In genomic region chr17:78180508-78180907, GRCh38 we compare ENCODE assay signal across 15 cellular contexts. TPM values are rescaled to one million over a fixed set of nuclear protein-coding genes. Genes with fewer than 3 reads are reported as not detected.
A peak's percentile ranks its signal among the peaks of the same experiment; 100 is the strongest.
DNase-seq lines count a peak whose midpoint lies in the region; ATAC-seq and TF ChIP-seq lines count a peak whose summit lies in the region.
"Had no signal": no experiment of that assay in that cellular context is flagged by ENCODE, and none has a peak within 500 bp of the region (broad histone marks: within the 10 kb centered on the region; RNA-seq: fewer than 3 reads in every experiment).

No MANE protein-coding gene starts in this region.

- TF ChIP-seq POLR2A in testis (IDR thresholded peaks at IDR 0.05), result no peak

- H3K9me3 ChIP-seq in muscle layer of colon (ENCODE audit: low read length) (no peaks in the 10 kb centered on the region), testis (no peaks in the 10 kb centered on the region)

- no peak for TF ChIP-seq CTCF in testis (IDR thresholded peaks at IDR 0.05)

- no peak for ATAC-seq in activated T-cell treated with anti-CD3 and anti-CD28 coated beads, Interleukin-2, amount 50 U/mL, for 4 hours
- ATAC-seq in HG02938 (IDR thresholded peaks at IDR 0.05; ENCODE audit: unreplicated experiment), result no peak
- ATAC-seq: Panc1 had no signal

- no peak for DNase-seq in activated T-cell treated with anti-CD3 and anti-CD28 coated beads, Interleukin-2, amount 50 U/mL, for 4 hours
- DNase-seq in activated T-cell treated with anti-CD3 and anti-CD28 coated beads for 4 hours (no peak), testis (no peak), NCI-H1930 (lab: John Stamatoyannopoulos, UW) (no peak), NCI-H1436 treated with DMSO at 0.1 percent for 48 hours (lab: John Stamatoyannopoulos, UW) (no peak)
- DNase-seq: DMS79, NCI-H1048, T1000 had no signal

- H3K9ac ChIP-seq in muscle layer of colon (ENCODE audit: low read length), result no peak overlapping the region

- no peaks in the 10 kb centered on the region for H3K36me3 Mint-ChIP-seq in activated T-cell treated with anti-CD3 and anti-CD28 coated beads, Interleukin-2, amount 50 U/mL, for 4 hours (ENCODE audit: insufficient read depth)

- H3K27me3 ChIP-seq in muscle layer of colon (ENCODE audit: control insufficient read depth in 1 of 2, insufficient read depth in 2 of 2, low read length in 2 of 2) (no peaks in the 10 kb centered on the region), testis (no peaks in the 10 kb centered on the region)

- peaks cover 18% of the 10 kb centered on the region for H3K4me1 Mint-ChIP-seq in activated T-cell treated with anti-CD3 and anti-CD28 coated beads, Interleukin-2, amount 50 U/mL, for 4 hours (ENCODE audit: low read depth)

- H3K27ac ChIP-seq in angular gyrus (ENCODE audit: low read depth, low read length) (peak overlapping the region; percentile 58), muscle layer of colon (ENCODE audit: low read depth, low read length) (peak overlapping the region; percentile 44), testis (peak overlapping the region; percentile 76 to 87)

- intact Hi-C loops in testis (cut with DNase I; ENCODE audit: low total_unique reads), result no loop called here

- no peaks in the 10 kb centered on the region for H3K36me3 ChIP-seq in muscle layer of colon (ENCODE audit: insufficient read depth, low read length)
- H3K36me3 ChIP-seq in testis (ENCODE audit: low read depth, missing control alignments), result no peaks in the 10 kb centered on the region

- WGBS in testis, 2 donors, result 75 to 79% methylated on average over 2 of the region's 2 CpGs

- H3K4me1 ChIP-seq in muscle layer of colon (ENCODE audit: insufficient read depth, low read length) (peaks cover 44% of the 10 kb centered on the region), testis (peaks cover 25% of the 10 kb centered on the region)

- peak overlapping the region; percentile 1 for H3K4me3 Mint-ChIP-seq in activated T-cell treated with anti-CD3 and anti-CD28 coated beads, Interleukin-2, amount 50 U/mL, for 4 hours

- H3K27me3 Mint-ChIP-seq in activated T-cell treated with anti-CD3 and anti-CD28 coated beads, Interleukin-2, amount 50 U/mL, for 4 hours (ENCODE audit: low read depth), result no peaks in the 10 kb centered on the region

- peak overlapping the region in 1 of 2 donors; percentile 20 for H3K4me3 ChIP-seq in muscle layer of colon (ENCODE audit: low read depth in 1 of 2, low read length in 2 of 2)
- H3K4me3 ChIP-seq in testis, result no peak overlapping the region
- H3K4me3 ChIP-seq: skin epidermis had no signal

- H3K9me3 Mint-ChIP-seq in activated T-cell treated with anti-CD3 and anti-CD28 coated beads, Interleukin-2, amount 50 U/mL, for 4 hours, result no peaks in the 10 kb centered on the region

RNA-seq across cellular contexts. Expression of gene TK1, which starts 6.3 kb away (rescaled TPM):
- total RNA-seq in activated T-cell treated with anti-CD3 and anti-CD28 coated beads, Interleukin-2, amount 50 U/mL, for 4 hours, result 10 to 100 TPM; 23.0 to 30.3 (median 26.8) TPM
- total RNA-seq in testis, result 1 to 10 TPM; 3.9 to 4.8 TPM
- 5.7 TPM for polyA plus RNA-seq in testis (ENCODE audit: insufficient read depth, low read depth, low replicate concordance)

RNA-seq across cellular contexts. Expression of gene AFMID, which starts 6.7 kb away (rescaled TPM):
- 10 to 100 TPM; 15.8 to 16.9 (median 16.1) TPM for total RNA-seq in activated T-cell treated with anti-CD3 and anti-CD28 coated beads, Interleukin-2, amount 50 U/mL, for 4 hours
- total RNA-seq in testis, result 10 to 100 TPM; 59.4 to 82.2 TPM
- polyA plus RNA-seq in testis (ENCODE audit: insufficient read depth, low read depth, low replicate concordance), result 36.1 TPM

RNA-seq across cellular contexts. Expression of gene SYNGR2, which starts 12.1 kb away (rescaled TPM):
- 100 to 1,000 TPM; 192 to 224 (median 196) TPM for total RNA-seq in activated T-cell treated with anti-CD3 and anti-CD28 coated beads, Interleukin-2, amount 50 U/mL, for 4 hours
- 10 to 100 TPM; 68.7 to 70.6 TPM for total RNA-seq in testis
- polyA plus RNA-seq in testis (ENCODE audit: insufficient read depth, low read depth, low replicate concordance), result 63.7 TPM

RNA-seq across cellular contexts. Expression of gene BIRC5, which starts 33.5 kb away (rescaled TPM):
- 1 to 10 TPM; 5.4 to 10.0 (median 8.5) TPM for total RNA-seq in activated T-cell treated with anti-CD3 and anti-CD28 coated beads, Interleukin-2, amount 50 U/mL, for 4 hours
- total RNA-seq in testis, result 10 to 100 TPM; 12.4 to 28.1 TPM
- polyA plus RNA-seq in testis (ENCODE audit: insufficient read depth, low read depth, low replicate concordance), result 58.5 TPM

RNA-seq across cellular contexts. Expression of gene C17orf99, which starts 34.3 kb away (rescaled TPM):
- total RNA-seq in activated T-cell treated with anti-CD3 and anti-CD28 coated beads, Interleukin-2, amount 50 U/mL, for 4 hours, result not detected
- 1 to 10 TPM; 1.1 to 1.3 TPM for total RNA-seq in testis
- polyA plus RNA-seq in testis (ENCODE audit: insufficient read depth, low read depth, low replicate concordance), result not detected
- total RNA-seq: H4, mucosa of gallbladder had no signal

Comparison
In these comparisons a context has a peak if more than half of its experiments do, and no peak if none do; other contexts are left out.
1. RNA of gene TK1, which starts 6.3 kb away (total RNA-seq): 23.0 to 30.3 TPM in activated T-cell treated with anti-CD3 and anti-CD28 coated beads, Interleukin-2, amount 50 U/mL, for 4 hours; 3.9 to 4.8 TPM in testis; every median in the first group is over 4 times any median in the second.
2. Peak in every context shown above with its lines, with median percentiles within 50 percentile points of each other: H3K27ac ChIP-seq.